Comparison of ENCODE assay signal across 17 cellular contexts in genomic region chr12:52657305-52657902, GRCh38. TPM values are rescaled to one million over a fixed set of nuclear protein-coding genes. Genes with fewer than 3 reads are reported as not detected.
DNase-seq lines count a peak whose midpoint lies in the region; ATAC-seq and TF ChIP-seq lines count a peak whose summit lies in the region.
"Had no signal": no experiment of that assay in that cellular context is flagged by ENCODE, and none has a peak within 500 bp of the region (broad histone marks: within the 10 kb centered on the region; RNA-seq: fewer than 3 reads in every experiment).

No MANE protein-coding gene starts in this region.

- intact Hi-C loops in Right ventricle myocardium superior (cut with DNase I) = no loop called here
- intact Hi-C loops in Right ventricle myocardium inferior (cut with DNase I) = no loop called here

- DNase-seq in Right ventricle myocardium superior (no peak), Right ventricle myocardium inferior (ENCODE audit: missing footprints) (no peak), NCI-H1105 (lab: John Stamatoyannopoulos, UW) (peak; percentile 6), coronary artery (ENCODE audit: low spot score) (peak; percentile 36), NCI-H2227 treated with DMSO at 0.1 percent for 48 hours (lab: John Stamatoyannopoulos, UW) (no peak)
- DNase-seq: C1 segment of cervical spinal cord; Calu3; CD4-positive, alpha-beta T cell; DMS 273 treated with DMSO at 0.1 percent for 48 hours; GM23248 had no signal

- no peak for TF ChIP-seq CTCF in coronary artery (IDR thresholded peaks at IDR 0.05)

- ATAC-seq in Right ventricle myocardium superior (ENCODE audit: poor library complexity) (peak; percentile 54), Right ventricle myocardium inferior (no peak), HG03342 (IDR thresholded peaks at IDR 0.05; ENCODE audit: unreplicated experiment) (no peak), HG02642 (IDR thresholded peaks at IDR 0.05; ENCODE audit: poor library complexity, unreplicated experiment) (no peak)
- ATAC-seq: GM12878, HepG2 had no signal

- no peak overlapping the region for H3K27ac ChIP-seq in coronary artery
- H3K27ac ChIP-seq: GM23248 had no signal

- H3K4me3 ChIP-seq in coronary artery = no peak overlapping the region
- H3K4me3 ChIP-seq: GM12878, GM23248 had no signal

RNA-seq across cellular contexts. Expression of gene KRT2, which starts 5.4 kb away (rescaled TPM):
- total RNA-seq in Right ventricle myocardium superior (not detected), Right ventricle myocardium inferior (not detected)
- total RNA-seq: B cell, Calu3, GM23248, H7, HepG2 had no signal

RNA-seq across cellular contexts. Expression of gene KRT1, which starts 22.8 kb away (rescaled TPM):
- total RNA-seq in Right ventricle myocardium superior = not detected
- total RNA-seq in Right ventricle myocardium inferior = not detected
- total RNA-seq: B cell, Calu3, Daoy, GM12878, GM23248, H7, HepG2 had no signal

RNA-seq across cellular contexts. Expression of gene KRT73, which starts 39.0 kb away (rescaled TPM):
- total RNA-seq in Right ventricle myocardium superior (not detected), Right ventricle myocardium inferior (not detected)
- total RNA-seq: B cell, Calu3, Daoy, GM12878, GM23248, H7, HepG2 had no signal

RNA-seq across cellular contexts. Expression of gene KRT77, which starts 45.9 kb away (rescaled TPM):
- total RNA-seq in Right ventricle myocardium superior = not detected
- total RNA-seq in Right ventricle myocardium inferior = not detected
- total RNA-seq: B cell, Calu3, Daoy, GM12878, GM23248, H7, HepG2 had no signal

RNA-seq across cellular contexts. Expression of gene KRT72, which starts 56.1 kb away (rescaled TPM):
- not detected for total RNA-seq in Right ventricle myocardium superior
- not detected for total RNA-seq in Right ventricle myocardium inferior
- total RNA-seq: B cell, Calu3, Daoy, GM12878, GM23248, H7, HepG2 had no signal

Comparison
In these comparisons a context has a peak if more than half of its experiments do, and no peak if none do; other contexts are left out.
1. DNase-seq: peak in NCI-H1105 (single experiment) and coronary artery (single experiment); none in Right ventricle myocardium superior (single experiment), Right ventricle myocardium inferior (single experiment) and NCI-H2227 treated with DMSO at 0.1 percent for 48 hours (single experiment).